In genomic region chr15:88913017-88913849, GRCh38 we compare ENCODE assay signal across 8 cellular contexts. TPM values are rescaled to one million over a fixed set of nuclear protein-coding genes. Genes with fewer than 3 reads are reported as not detected.
DNase-seq lines count a peak whose midpoint lies in the region; TF ChIP-seq lines count a peak whose summit lies in the region.

MFGE8 (minus strand) TSS chr15:88913379; CDS start chr15:88913319, 60 bp downstream.

- peak; percentile 83 for DNase-seq in HEK293T (ENCODE audit: extremely low spot score)
- peak; percentile 26 for DNase-seq in NCI-H1694 treated with DMSO at 0.1 percent for 48 hours (lab: John Stamatoyannopoulos, UW)
- peak; percentile 40 to 55 for DNase-seq in activated CD4-positive, alpha-beta T cell treated with anti-CD3 and anti-CD28 coated beads for 24 hours (ENCODE audit: low read depth in 2 of 2)
- DNase-seq in cerebellum (ENCODE audit: low spot score), result peak; percentile 28
- DNase-seq in kidney glomerular epithelial cell (lab: John Stamatoyannopoulos, UW), result peak; percentile 62
- DNase-seq in stimulated activated CD4-positive, alpha-beta T cell treated with anti-CD3 and anti-CD28 coated beads, Interleukin-1b, Interleukin-23, amount 100 ng/mL, for 1 hour (ENCODE audit: low read depth in 2 of 2), result peak; percentile 27 to 52
- no peak for DNase-seq in KG1 (lab: John Stamatoyannopoulos, UW)

- POLR2A ChIA-PET in HEK293T (lab: Yijun Ruan, JAX), result interaction anchor here (0.8 to 1.5 kb wide), 2 partner anchors 8 to 12 kb away, joined by 3 to 4 read pairs; no protein-coding TSS in a partner anchor

- TF ChIP-seq CTCF in GM12875 (IDR thresholded peaks at IDR 0.05; ENCODE audit: borderline replicate concordance, insufficient read depth, low read depth, low read length), result peak; percentile 4; the same call in 1 of the 2 replicates

- H3K4me3 ChIP-seq in GM12875 (ENCODE audit: low read depth, low read length), result peak within 1 kb of the TSS; percentile 56

- CTCF ChIA-PET in HEK293T (lab: Yijun Ruan, JAX), result interaction anchor here (2.7 kb wide), 1 partner anchor 8 kb away, joined by 10 read pairs; no protein-coding TSS in a partner anchor

TF ChIP-seq in HEK293T, 16 proteins besides CTCF, POLR2A, EP300 and RAD21:
- TF ChIP-seq L3MBTL2 (conservative IDR thresholded peaks at IDR 0.05) (peak; percentile 93), FOXK2 (IDR thresholded peaks at IDR 0.05) (no peak), NFRKB (IDR thresholded peaks at IDR 0.05) (no peak), PKNOX1 (IDR thresholded peaks at IDR 0.05) (peak; percentile 78)

RNA-seq across cellular contexts. Expression of gene MFGE8, which starts in this region (rescaled TPM):
- 67.5 TPM for total RNA-seq in cerebellum
